16 cellular contexts compared by ENCODE assay signal in genomic region chr2:16105664-16106281, GRCh38.
DNase-seq lines count a peak whose midpoint lies in the region; ATAC-seq and TF ChIP-seq lines count a peak whose summit lies in the region.
"Had no signal": no experiment of that assay in that cellular context is flagged by ENCODE, and none has a peak within 500 bp of the region (broad histone marks: within the 10 kb centered on the region; RNA-seq: fewer than 3 reads in every experiment).

No MANE protein-coding gene starts in this region.

- no peaks in the 10 kb centered on the region for H3K36me3 ChIP-seq in HUES6 (ENCODE audit: control insufficient read depth, insufficient read depth, low read length)
- no peaks in the 10 kb centered on the region for H3K36me3 ChIP-seq in ovary
- H3K36me3 ChIP-seq: thoracic aorta had no signal

- ATAC-seq in HG03108 (IDR thresholded peaks at IDR 0.05; ENCODE audit: unreplicated experiment) (no peak), HG02981 (IDR thresholded peaks at IDR 0.05; ENCODE audit: unreplicated experiment) (no peak), HG03039 (IDR thresholded peaks at IDR 0.05; ENCODE audit: unreplicated experiment) (no peak)
- ATAC-seq: left lobe of liver had no signal

- H3K27me3 ChIP-seq in HUES6 (ENCODE audit: control insufficient read depth, insufficient read depth, low read length) (no peaks in the 10 kb centered on the region), ovary (no peaks in the 10 kb centered on the region)

- intact Hi-C loops in ovary (cut with DNase I): loop anchor here in 2 of 4 donors (5.0 to 10.0 kb wide), 2 partner anchors 111 to 497 kb away; no protein-coding TSS in a partner anchor

- peaks cover 61% of the 10 kb centered on the region for H3K4me1 ChIP-seq in HUES6 (ENCODE audit: control insufficient read depth, insufficient read depth, low read length)
- H3K4me1 ChIP-seq in ovary (ENCODE audit: insufficient read depth): no peaks in the 10 kb centered on the region

- H3K4me3 ChIP-seq in HUES6 (ENCODE audit: low read depth, low read length) (peak overlapping the region; percentile 49), retinal pigment epithelial cell (ENCODE audit: low read length) (peak overlapping the region; percentile 19), ovary (no peak overlapping the region)
- H3K4me3 ChIP-seq: thoracic aorta had no signal

- WGBS in ovary, 3 donors: 48 to 55% (median 52%) methylated on average over 16 of the region's 16 CpGs

- TF ChIP-seq POLR2A in ovary (IDR thresholded peaks at IDR 0.05): no peak

- no peak for TF ChIP-seq CTCF in retinal pigment epithelial cell (conservative IDR thresholded peaks at IDR 0.05; ENCODE audit: low read depth, low read length)
- no peak for TF ChIP-seq CTCF in ovary (IDR thresholded peaks at IDR 0.05)

- TF ChIP-seq EP300 in ovary (IDR thresholded peaks at IDR 0.05): no peak

- peak overlapping the region; percentile 89 for H3K9ac ChIP-seq in HUES6 (ENCODE audit: low read length)

- H3K9me3 ChIP-seq in HUES6 (ENCODE audit: control insufficient read depth, insufficient read depth, low read depth, low read length) (no peaks in the 10 kb centered on the region), ovary (no peaks in the 10 kb centered on the region)
- H3K9me3 ChIP-seq: thoracic aorta had no signal

- DNase-seq in islet precursor cell (peak; percentile 95), retinal pigment epithelial cell (ENCODE audit: low read depth) (peak; percentile 59), ovary (no peak)
- DNase-seq: activated CD4-positive, alpha-beta T cell treated with anti-CD3 and anti-CD28 coated beads, Interleukin-2, amount 50 U/mL, for 4 hours; activated naive CD8-positive, alpha-beta T cell treated with anti-CD3 and anti-CD28 coated beads for 36 hours; activated T-cell treated with anti-CD3 and anti-CD28 coated beads, Interleukin-2, amount 50 U/mL, for 24 hours; IMR-90; NCI-H1092; OCI-M1 had no signal

- H3K27ac ChIP-seq in HUES6 (ENCODE audit: low read depth, low read length) (peak overlapping the region; percentile 82), cingulate gyrus (ENCODE audit: low read depth, low read length) (peak overlapping the region; percentile 30), ovary (no peak overlapping the region)
- H3K27ac ChIP-seq: thoracic aorta had no signal

Comparison
In these comparisons a context has a peak if more than half of its experiments do, and no peak if none do; other contexts are left out.
1. H3K27ac ChIP-seq: peak in HUES6 (single experiment) and cingulate gyrus (single experiment); none in ovary (0 of 2).
2. DNase-seq: peak in islet precursor cell (single experiment) and retinal pigment epithelial cell (single experiment); none in ovary (0 of 5).